ENCODE assay signal across 1 cellular context in the genomic region with DNA sequence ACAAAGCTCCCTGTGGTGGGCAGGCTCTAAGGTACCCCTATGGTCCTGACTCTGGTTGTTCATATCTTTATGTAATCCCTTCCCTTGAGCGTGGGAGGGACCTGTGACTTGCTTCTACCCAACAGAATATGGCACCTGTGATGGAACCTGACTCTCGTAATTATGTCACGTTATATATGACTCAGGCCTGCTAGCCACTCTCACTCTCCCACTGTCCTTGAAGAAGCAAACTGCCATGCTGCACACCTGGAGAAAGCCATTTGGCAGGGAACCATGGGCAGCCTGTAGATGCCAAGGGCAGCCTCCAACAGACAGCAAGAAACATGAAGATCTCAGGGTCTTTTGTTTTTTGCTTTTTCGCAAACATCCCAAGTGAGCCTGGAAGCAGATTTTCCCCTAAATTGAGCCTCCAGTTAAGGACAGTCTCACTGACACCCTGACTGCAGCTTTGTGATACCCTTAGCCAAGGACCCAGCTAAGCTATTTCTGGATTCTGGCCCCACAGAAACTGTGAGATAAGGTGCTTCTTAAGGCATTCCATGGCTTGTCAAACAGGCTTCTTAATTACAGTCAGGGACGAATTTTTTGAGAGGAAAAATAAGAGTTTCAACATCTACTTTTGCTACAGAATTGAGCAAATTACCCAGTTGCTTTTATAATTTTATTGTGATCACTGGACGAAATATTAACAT.
TF ChIP-seq lines count a peak whose summit lies in the region.

No MANE protein-coding gene starts in this region.

TF ChIP-seq in IMR-90, 13 proteins besides CTCF, POLR2A, EP300 and RAD21:
- no peak for TF ChIP-seq NFE2L2 (IDR thresholded peaks at IDR 0.05; ENCODE audit: low read depth, low read length)
- no peak for TF ChIP-seq BHLHE40 (IDR thresholded peaks at IDR 0.05; ENCODE audit: low read depth, low read length)
- no peak for TF ChIP-seq MAZ (IDR thresholded peaks at IDR 0.05; ENCODE audit: borderline replicate concordance, low read depth, low read length)
- no peak for TF ChIP-seq MXI1 (IDR thresholded peaks at IDR 0.05; ENCODE audit: borderline replicate concordance, low read depth, low read length)
- no peak for TF ChIP-seq CEBPB (IDR thresholded peaks at IDR 0.05; ENCODE audit: low read depth, low read length)
- no peak for TF ChIP-seq SMC3 (IDR thresholded peaks at IDR 0.05; ENCODE audit: low read depth, low read length)
- TF ChIP-seq FOS (IDR thresholded peaks at IDR 0.05; ENCODE audit: low read depth, low read length): no peak
- TF ChIP-seq, protein P1, sequence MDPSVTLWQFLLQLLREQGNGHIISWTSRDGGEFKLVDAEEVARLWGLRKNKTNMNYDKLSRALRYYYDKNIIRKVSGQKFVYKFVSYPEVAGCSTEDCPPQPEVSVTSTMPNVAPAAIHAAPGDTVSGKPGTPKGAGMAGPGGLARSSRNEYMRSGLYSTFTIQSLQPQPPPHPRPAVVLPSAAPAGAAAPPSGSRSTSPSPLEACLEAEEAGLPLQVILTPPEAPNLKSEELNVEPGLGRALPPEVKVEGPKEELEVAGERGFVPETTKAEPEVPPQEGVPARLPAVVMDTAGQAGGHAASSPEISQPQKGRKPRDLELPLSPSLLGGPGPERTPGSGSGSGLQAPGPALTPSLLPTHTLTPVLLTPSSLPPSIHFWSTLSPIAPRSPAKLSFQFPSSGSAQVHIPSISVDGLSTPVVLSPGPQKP (IDR thresholded peaks at IDR 0.05; ENCODE audit: borderline replicate concordance, low read depth, low read length): no peak
